ENCODE assay signal across 9 cellular contexts in the genomic region with DNA sequence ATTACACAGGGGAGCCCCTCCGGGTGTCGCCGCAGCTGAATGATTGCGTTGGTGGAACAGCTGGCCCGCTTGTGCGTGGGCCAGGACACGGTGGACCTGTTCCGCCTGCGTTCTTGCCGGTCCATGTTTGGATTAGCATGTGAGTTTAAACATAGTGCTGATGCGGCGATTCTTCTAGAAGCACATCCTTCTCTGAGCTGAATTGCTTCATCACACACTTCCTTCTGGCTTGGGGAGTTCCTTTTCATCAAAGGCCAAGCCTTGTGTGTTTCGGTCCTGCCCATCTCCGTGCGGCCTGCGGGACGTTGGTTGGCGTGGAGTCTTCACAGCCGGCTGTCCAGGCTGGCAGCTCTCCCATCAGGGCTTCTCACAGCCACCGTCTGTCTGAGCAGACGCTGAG. TPM values are rescaled to one million over a fixed set of nuclear protein-coding genes. Genes with fewer than 3 reads are reported as not detected.
A peak's percentile ranks its signal among the peaks of the same experiment; 100 is the strongest.
DNase-seq lines count a peak whose midpoint lies in the region; ATAC-seq and TF ChIP-seq lines count a peak whose summit lies in the region.
"Had no signal": no experiment of that assay in that cellular context is flagged by ENCODE, and none has a peak within 500 bp of the region (broad histone marks: within the 10 kb centered on the region; RNA-seq: fewer than 3 reads in every experiment).

No MANE protein-coding gene starts in this region.

- no peaks in the 10 kb centered on the region for H3K9me3 ChIP-seq in prostate gland

- DNase-seq in CD1c-positive myeloid dendritic cell (ENCODE audit: extremely low spot score), result peak; percentile 92
- DNase-seq in SKM-1 treated with dmso at 0.1 percent for 144 hours (lab: John Stamatoyannopoulos, UW; ENCODE audit: unreplicated experiment), result peak; percentile 89
- peak; percentile 88 for DNase-seq in Right ventricle myocardium superior
- DNase-seq in prostate gland (ENCODE audit: low spot score), result peak; percentile 46
- DNase-seq in NCI-H1048 (lab: John Stamatoyannopoulos, UW), result no peak
- DNase-seq in NCI-H748 treated with DMSO at 0.1 percent for 48 hours (lab: John Stamatoyannopoulos, UW), result no peak
- DNase-seq: NCI-H510A had no signal

- TF ChIP-seq CTCF in prostate gland (IDR thresholded peaks at IDR 0.05), result no peak

- no peaks in the 10 kb centered on the region for H3K36me3 ChIP-seq in prostate gland

- WGBS in prostate gland, result 31% methylated on average over 21 of the region's 21 CpGs

- intact Hi-C loops in Right ventricle myocardium superior (cut with DNase I), result no loop called here
- intact Hi-C loops in prostate gland (cut with DNase I), result loop anchor here (10.0 kb wide), 1 partner anchor 428 kb away; no protein-coding TSS in a partner anchor

- H3K27me3 ChIP-seq in prostate gland (replicated peaks; ENCODE audit: insufficient read depth), result no peaks in the 10 kb centered on the region

- H3K27ac ChIP-seq in prostate gland, result peak overlapping the region; percentile 13 to 49

- TF ChIP-seq POLR2A in prostate gland (IDR thresholded peaks at IDR 0.05), result peak; percentile 13

- H3K4me1 ChIP-seq in prostate gland (replicated peaks), result no peaks in the 10 kb centered on the region

- H3K4me3 ChIP-seq in prostate gland, result no peak overlapping the region

- peak; percentile 70 for ATAC-seq in Right ventricle myocardium superior (ENCODE audit: poor library complexity)
- ATAC-seq in HG03342 (IDR thresholded peaks at IDR 0.05; ENCODE audit: unreplicated experiment), result no peak
- ATAC-seq in HG02678 (IDR thresholded peaks at IDR 0.05; ENCODE audit: unreplicated experiment), result no peak

RNA-seq across cellular contexts. Expression of a gene that starts 45.5 kb away (rescaled TPM):
- 3.9 TPM for total RNA-seq in Right ventricle myocardium superior
- total RNA-seq in prostate gland, result 10 to 100 TPM; 11.6 to 13.5 TPM

RNA-seq across cellular contexts. Expression of a gene that starts 47.3 kb away (rescaled TPM):
- total RNA-seq in Right ventricle myocardium superior (50.4 TPM), prostate gland (10 to 100 TPM; 68.3 to 91.4 TPM)

Comparison
In these comparisons a context has a peak if more than half of its experiments do, and no peak if none do; other contexts are left out.
1. DNase-seq: peak in CD1c-positive myeloid dendritic cell (single experiment), SKM-1 treated with dmso at 0.1 percent for 144 hours (single experiment), Right ventricle myocardium superior (single experiment) and prostate gland (single experiment); none in NCI-H1048 (single experiment) and NCI-H748 treated with DMSO at 0.1 percent for 48 hours (single experiment).